19 cellular contexts compared by ENCODE assay signal in the genomic region with DNA sequence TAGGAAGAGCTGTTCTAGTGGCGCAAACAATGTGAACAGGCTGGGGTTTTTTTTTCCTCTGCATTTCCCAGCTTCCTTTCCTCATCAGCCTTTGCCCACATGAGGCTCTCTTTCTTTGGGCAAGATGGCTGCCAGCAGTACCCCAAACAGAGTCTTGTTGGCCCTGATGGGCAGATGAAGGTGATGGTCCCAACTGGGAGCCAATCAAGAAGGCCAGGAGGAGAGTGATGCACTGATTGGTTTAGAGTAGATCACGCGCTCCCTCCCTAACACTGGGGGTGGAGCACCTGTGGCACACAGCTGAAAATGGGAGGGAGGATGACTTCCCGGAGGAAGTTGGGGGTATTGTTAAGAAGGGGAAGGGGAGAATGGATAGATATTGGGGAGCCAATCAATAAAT.
DNase-seq lines count a peak whose midpoint lies in the region; TF ChIP-seq lines count a peak whose summit lies in the region.
"Had no signal": no experiment of that assay in that cellular context is flagged by ENCODE, and none has a peak within 500 bp of the region (broad histone marks: within the 10 kb centered on the region; RNA-seq: fewer than 3 reads in every experiment).

No MANE protein-coding gene starts in this region.

- intact Hi-C loops in transverse colon (cut with DNase I; ENCODE audit: low total_unique reads), result no loop called here

- WGBS in mesodermal cell (ENCODE audit: insufficient coverage in 2 of 2), 2 experiments, result 100% methylated on average over 1 to 3 of the region's 4 CpGs
- WGBS in transverse colon (ENCODE audit: low coverage in 1 of 2), 2 donors, result 92 to 100% methylated on average over 4 of the region's 4 CpGs

- H3K27ac ChIP-seq in HUES48 (ENCODE audit: low read depth, low read length) (peak overlapping the region; percentile 26), duodenal mucosa (ENCODE audit: low read depth, low read length) (peak overlapping the region; percentile 42), mesodermal cell (ENCODE audit: low read depth, low read length, severe bottlenecking) (peak overlapping the region; percentile 16), transverse colon (peak overlapping the region in 3 of 4 donors; percentile 46 to 57 (median 51))

- H3K4me1 ChIP-seq in HUES48 (ENCODE audit: control insufficient read depth, insufficient read depth, low read length) (peaks cover 30% of the 10 kb centered on the region), duodenal mucosa (ENCODE audit: control insufficient read depth in 1 of 2, insufficient read depth in 2 of 2, low read length in 2 of 2) (peaks cover 6 to 14% of the 10 kb centered on the region in 2 donors), mesodermal cell (ENCODE audit: control insufficient read depth, insufficient read depth, low read length, poor library complexity, severe bottlenecking) (peaks cover 24% of the 10 kb centered on the region), transverse colon (peaks cover 0 to 4% (median 2%) of the 10 kb centered on the region in 4 donors)

- no peak for TF ChIP-seq POLR2A in transverse colon (IDR thresholded peaks at IDR 0.05)

- H3K9me3 ChIP-seq in HUES48 (ENCODE audit: control insufficient read depth, insufficient read depth, low read length), result no peaks in the 10 kb centered on the region
- peaks cover 0 to 4% of the 10 kb centered on the region in 2 donors for H3K9me3 ChIP-seq in duodenal mucosa (ENCODE audit: control insufficient read depth in 1 of 2, low read length in 2 of 2)
- peaks cover 8% of the 10 kb centered on the region for H3K9me3 ChIP-seq in mesodermal cell (ENCODE audit: control insufficient read depth, low read length)
- no peaks in the 10 kb centered on the region for H3K9me3 ChIP-seq in transverse colon
- H3K9me3 ChIP-seq: SK-N-SH had no signal

- no peak overlapping the region for H3K9ac ChIP-seq in HUES48 (ENCODE audit: low read depth, low read length)
- H3K9ac ChIP-seq in duodenal mucosa (ENCODE audit: low read depth in 1 of 2, low read length in 2 of 2), result no peak overlapping the region
- H3K9ac ChIP-seq: SK-N-SH had no signal

- in situ Hi-C loops in transverse colon (cut with MboI; ENCODE audit: low pct_ligation_motif_present in 1 of 4, low pct_unique_long_range_greater_than_20kb in 1 of 4, low sequenced_read_pairs in 3 of 4), result no loop called here

- TF ChIP-seq EP300 in transverse colon (IDR thresholded peaks at IDR 0.05; ENCODE audit: low read depth), result no peak

- H3K36me3 ChIP-seq in HUES48 (ENCODE audit: control insufficient read depth, insufficient read depth, low read length) (no peaks in the 10 kb centered on the region), duodenal mucosa (ENCODE audit: control insufficient read depth in 1 of 2, insufficient read depth in 2 of 2, low read length in 2 of 2) (no peaks in the 10 kb centered on the region), mesodermal cell (ENCODE audit: control insufficient read depth, insufficient read depth, low read length) (no peaks in the 10 kb centered on the region), transverse colon (no peaks in the 10 kb centered on the region)

- DNase-seq in transverse colon (no peak), foreskin fibroblast (no peak), Ammon's horn (ENCODE audit: low spot score) (no peak), retina (no peak)
- DNase-seq: C1 segment of cervical spinal cord, DMS79 treated with DMSO at 0.1 percent for 48 hours, H7, NCI-H1092 treated with DMSO at 0.1 percent for 48 hours, NCI-H146, NCI-H2029 treated with DMSO at 0.1 percent for 48 hours, NCI-H2171, NCI-H446 treated with DMSO at 0.1 percent for 48 hours, OCI-M1, RPMI8226, SHP77 treated with DMSO at 0.1 percent for 48 hours, SK-N-SH had no signal

- TF ChIP-seq CTCF in transverse colon (IDR thresholded peaks at IDR 0.05), result no peak
- no peak for TF ChIP-seq CTCF in foreskin fibroblast (IDR thresholded peaks at IDR 0.05; ENCODE audit: low read depth, low read length)

- H3K27me3 ChIP-seq in HUES48 (ENCODE audit: control insufficient read depth, insufficient read depth, low read length), result no peaks in the 10 kb centered on the region
- H3K27me3 ChIP-seq in duodenal mucosa (ENCODE audit: control insufficient read depth in 1 of 2, insufficient read depth in 2 of 2, low read length in 2 of 2), result no peaks in the 10 kb centered on the region
- peaks cover 4% of the 10 kb centered on the region for H3K27me3 ChIP-seq in transverse colon

- no peak overlapping the region for H3K4me3 ChIP-seq in HUES48 (ENCODE audit: low read depth, low read length)
- no peak overlapping the region for H3K4me3 ChIP-seq in duodenal mucosa (ENCODE audit: low read depth in 1 of 2, low read length in 2 of 2)
- H3K4me3 ChIP-seq in mesodermal cell (ENCODE audit: extremely low read depth, insufficient read depth, low read length, poor library complexity, severe bottlenecking), result no peak overlapping the region
- no peak overlapping the region for H3K4me3 ChIP-seq in transverse colon
- H3K4me3 ChIP-seq in foreskin fibroblast (ENCODE audit: low read depth in 1 of 2, low read length in 2 of 2), result no peak overlapping the region
